Comparison of ENCODE assay signal across 16 cellular contexts in genomic region chr13:36445278-36445677, GRCh38. TPM values are rescaled to one million over a fixed set of nuclear protein-coding genes. Genes with fewer than 3 reads are reported as not detected.
"Had no signal": no experiment of that assay in that cellular context is flagged by ENCODE, and none has a peak within 500 bp of the region (broad histone marks: within the 10 kb centered on the region; RNA-seq: fewer than 3 reads in every experiment).

No MANE protein-coding gene starts in this region.

- H3K4me1 ChIP-seq: colonic mucosa, heart right ventricle, left lung, upper lobe of right lung had no signal

- H3K27ac ChIP-seq: colonic mucosa, heart right ventricle, left lung, upper lobe of right lung had no signal

- DNase-seq: activated CD4-positive, alpha-beta T cell treated with anti-CD3 and anti-CD28 coated beads, Interleukin-2, amount 10 ng/mL, durations not matched to agents 7 days and 5 days; activated CD8-positive, alpha-beta memory T cell treated with anti-CD3 and anti-CD28 coated beads, Interleukin-2, amount 50 U/mL, for 4 hours; activated naive CD4-positive, alpha-beta T cell treated with anti-CD3 and anti-CD28 coated beads, Interleukin-2, amount 50 U/mL, for 16 hours; activated T-cell treated with anti-CD3 and anti-CD28 coated beads, Interleukin-2, amount 50 U/mL, for 4 hours; aorta; colonic mucosa; endodermal cell; heart right ventricle; left lung; midbrain; nephron progenitor cell; occipital lobe; stimulated activated naive B cell treated with anti-CD40 and anti-IgM and Interleukin-4, amounts not matched to agents 10 μg/mL and 1 μg/mL and 100 μg/mL, for 72 hours; upper lobe of right lung had no signal

- H3K4me3 ChIP-seq: colonic mucosa, heart right ventricle, left lung, upper lobe of right lung had no signal

- H3K27ac Mint-ChIP-seq: activated CD4-positive, alpha-beta T cell treated with anti-CD3 and anti-CD28 coated beads, Interleukin-2, amount 10 ng/mL, durations not matched to agents 7 days and 5 days; endodermal cell; nephron progenitor cell; progenitor cell of endocrine pancreas; stimulated activated naive B cell treated with anti-CD40 and anti-IgM and Interleukin-4, amounts not matched to agents 10 μg/mL and 1 μg/mL and 100 μg/mL, for 72 hours had no signal

- H3K36me3 Mint-ChIP-seq: stimulated activated naive B cell treated with anti-CD40 and anti-IgM and Interleukin-4, amounts not matched to agents 10 μg/mL and 1 μg/mL and 100 μg/mL, for 72 hours had no signal

- H3K36me3 ChIP-seq: colonic mucosa, heart right ventricle, left lung, upper lobe of right lung had no signal

- H3K27me3 Mint-ChIP-seq: central memory CD8-positive, alpha-beta T cell; stimulated activated naive B cell treated with anti-CD40 and anti-IgM and Interleukin-4, amounts not matched to agents 10 μg/mL and 1 μg/mL and 100 μg/mL, for 72 hours had no signal

- H3K27me3 ChIP-seq: colonic mucosa, left lung, upper lobe of right lung had no signal

- H3K9me3 Mint-ChIP-seq: activated CD4-positive, alpha-beta T cell treated with anti-CD3 and anti-CD28 coated beads, Interleukin-2, amount 10 ng/mL, durations not matched to agents 7 days and 5 days; activated T-cell treated with anti-CD3 and anti-CD28 coated beads, Interleukin-2, amount 50 U/mL, for 4 hours; central memory CD8-positive, alpha-beta T cell; endodermal cell; nephron progenitor cell; stimulated activated naive B cell treated with anti-CD40 and anti-IgM and Interleukin-4, amounts not matched to agents 10 μg/mL and 1 μg/mL and 100 μg/mL, for 72 hours had no signal

- H3K4me1 Mint-ChIP-seq: activated CD4-positive, alpha-beta T cell treated with anti-CD3 and anti-CD28 coated beads, Interleukin-2, amount 10 ng/mL, durations not matched to agents 7 days and 5 days; central memory CD8-positive, alpha-beta T cell; endodermal cell; nephron progenitor cell had no signal

- H3K9me3 ChIP-seq: colonic mucosa, heart right ventricle, left lung, upper lobe of right lung had no signal

- H3K4me3 Mint-ChIP-seq: activated CD4-positive, alpha-beta T cell treated with anti-CD3 and anti-CD28 coated beads, Interleukin-2, amount 10 ng/mL, durations not matched to agents 7 days and 5 days; activated T-cell treated with anti-CD3 and anti-CD28 coated beads, Interleukin-2, amount 50 U/mL, for 4 hours; central memory CD8-positive, alpha-beta T cell; endodermal cell; nephron progenitor cell; stimulated activated naive B cell treated with anti-CD40 and anti-IgM and Interleukin-4, amounts not matched to agents 10 μg/mL and 1 μg/mL and 100 μg/mL, for 72 hours had no signal

RNA-seq across cellular contexts. Expression of gene CCNA1, which starts 13.0 kb away (rescaled TPM):
- total RNA-seq: activated T-cell treated with anti-CD3 and anti-CD28 coated beads, Interleukin-2, amount 50 U/mL, for 4 hours; colonic mucosa had no signal
